ENCODE assay signal across 17 cellular contexts in genomic region chr12:1493781-1494180, GRCh38.
DNase-seq lines count a peak whose midpoint lies in the region; ATAC-seq, FAIRE-seq and TF ChIP-seq lines count a peak whose summit lies in the region.
"Had no signal": no experiment of that assay in that cellular context is flagged by ENCODE, and none has a peak within 500 bp of the region (broad histone marks: within the 10 kb centered on the region; RNA-seq: fewer than 3 reads in every experiment).

No MANE protein-coding gene starts in this region.

- peaks cover 7% of the 10 kb centered on the region for H3K4me1 ChIP-seq in CD8-positive, alpha-beta T cell (ENCODE audit: insufficient read depth, low read length)
- peaks cover 11% of the 10 kb centered on the region for H3K4me1 ChIP-seq in IMR-90 (ENCODE audit: control insufficient read depth, insufficient read depth, low read length)
- no peaks in the 10 kb centered on the region for H3K4me1 ChIP-seq in endothelial cell of umbilical vein (ENCODE audit: control insufficient read depth, extremely low read depth, insufficient read depth, low read length)
- H3K4me1 ChIP-seq in CD8-positive, alpha-beta memory T cell (ENCODE audit: insufficient read depth, low read length) = peaks cover 9% of the 10 kb centered on the region
- H3K4me1 ChIP-seq: Caco-2, HAP-1 had no signal

- no peak for TF ChIP-seq RAD21 in IMR-90 (IDR thresholded peaks at IDR 0.05; ENCODE audit: low read length)

- no peak overlapping the region for H3K56ac ChIP-seq in IMR-90 (ENCODE audit: extremely low read depth, insufficient read depth, low read length)

- H3K27ac ChIP-seq in CD8-positive, alpha-beta T cell (ENCODE audit: low read depth, low read length) = no peak overlapping the region
- H3K27ac ChIP-seq in IMR-90 (ENCODE audit: insufficient read depth, low read length) (no peak overlapping the region), endothelial cell of umbilical vein (ENCODE audit: insufficient read depth, low read depth, low read length) (no peak overlapping the region)
- no peak overlapping the region for H3K27ac ChIP-seq in CD8-positive, alpha-beta memory T cell (ENCODE audit: low read depth, low read length)
- H3K27ac ChIP-seq: BLaER1 treated with 17β-estradiol and CSF1 and Interleukin-3, amounts not matched to agents 10 nM and 100 nM had no signal

- H3K4me3 ChIP-seq in CD8-positive, alpha-beta T cell (ENCODE audit: low read depth, low read length) = no peak overlapping the region
- no peak overlapping the region for H3K4me3 ChIP-seq in IMR-90 (ENCODE audit: insufficient read depth, low read depth, low read length)
- no peak overlapping the region for H3K4me3 ChIP-seq in endothelial cell of umbilical vein (replicated peaks in 1 of 3; ENCODE audit: insufficient read depth in 1 of 3, low read depth in 1 of 3, low read length in 3 of 3)
- H3K4me3 ChIP-seq in CD8-positive, alpha-beta memory T cell (ENCODE audit: low read length) = no peak overlapping the region
- H3K4me3 ChIP-seq: BLaER1 treated with 17β-estradiol and CSF1 and Interleukin-3, amounts not matched to agents 10 nM and 100 nM; HAP-1 had no signal

- peak overlapping the region; percentile 23 for H3K27ac Mint-ChIP-seq in CD8-positive, alpha-beta T cell
- H3K27ac Mint-ChIP-seq in osteocyte (ENCODE audit: unreplicated experiment) = no peak overlapping the region
- peak overlapping the region in 1 of 8 donors; percentile 54 for H3K27ac Mint-ChIP-seq in CD8-positive, alpha-beta memory T cell
- no peak overlapping the region for H3K27ac Mint-ChIP-seq in stimulated activated naive CD8-positive, alpha-beta T cell treated with anti-CD3 and anti-CD28 coated beads, Interleukin-15, amount 100 ng/mL, for 72 hours
- H3K27ac Mint-ChIP-seq: B cell, IgD-negative memory B cell had no signal

- TF ChIP-seq POLR2A in IMR-90 (IDR thresholded peaks at IDR 0.05; ENCODE audit: low read depth, low read length) (no peak), endothelial cell of umbilical vein (IDR thresholded peaks at IDR 0.05; ENCODE audit: low read depth, low read length) (no peak)

- H2BK5ac ChIP-seq in IMR-90 (ENCODE audit: low read depth, low read length, poor library complexity, severe bottlenecking) = no peak overlapping the region

- ATAC-seq in CD8-positive, alpha-beta T cell = no peak
- ATAC-seq in IMR-90 (ENCODE audit: low read depth) = no peak
- ATAC-seq in stimulated activated naive CD8-positive, alpha-beta T cell treated with anti-CD3 and anti-CD28 coated beads, Interleukin-15, amount 100 ng/mL, for 72 hours = no peak

- no peak for TF ChIP-seq CTCF in CD8-positive, alpha-beta T cell (IDR thresholded peaks at IDR 0.05)
- TF ChIP-seq CTCF in IMR-90 (conservative IDR thresholded peaks at IDR 0.05; ENCODE audit: low read depth, low read length) (no peak), endothelial cell of umbilical vein (IDR thresholded peaks at IDR 0.05; ENCODE audit: extremely low read depth in 1 of 2, insufficient read depth in 1 of 2, low read depth in 1 of 2, low read length in 2 of 2) (no peak), osteocyte (IDR thresholded peaks at IDR 0.05) (no peak)

- CTCF ChIA-PET in CD8-positive, alpha-beta T cell (lab: Charles Lee) = no interaction called here
- CTCF ChIA-PET in IMR-90 (lab: Yijun Ruan, JAX) = no interaction called here
- CTCF ChIA-PET in endothelial cell of umbilical vein (lab: Charles Lee) = no interaction called here
- CTCF ChIA-PET in CD8-positive, alpha-beta memory T cell (lab: Charles Lee) = no interaction called here

- dilution Hi-C loops in IMR-90 (cut with HindIII; ENCODE audit: low sequenced_read_pairs, unreplicated experiment) (no loop called here), endothelial cell of umbilical vein (cut with MboI; ENCODE audit: extremely low pct_ligation_motif_present, low sequenced_read_pairs) (no loop called here)

- no peaks in the 10 kb centered on the region for H3K9me3 Mint-ChIP-seq in CD8-positive, alpha-beta T cell
- no peaks in the 10 kb centered on the region for H3K9me3 Mint-ChIP-seq in osteocyte (ENCODE audit: unreplicated experiment)
- no peaks in the 10 kb centered on the region for H3K9me3 Mint-ChIP-seq in CD8-positive, alpha-beta memory T cell
- H3K9me3 Mint-ChIP-seq in stimulated activated naive CD8-positive, alpha-beta T cell treated with anti-CD3 and anti-CD28 coated beads, Interleukin-15, amount 100 ng/mL, for 72 hours = no peaks in the 10 kb centered on the region
- H3K9me3 Mint-ChIP-seq: IgD-negative memory B cell had no signal

- H3K36me3 ChIP-seq in CD8-positive, alpha-beta T cell (ENCODE audit: insufficient read depth, low read length) = no peaks in the 10 kb centered on the region
- H3K36me3 ChIP-seq in IMR-90 (ENCODE audit: control insufficient read depth, insufficient read depth, low read length) (peaks cover 23% of the 10 kb centered on the region), endothelial cell of umbilical vein (ENCODE audit: control insufficient read depth in 2 of 2, extremely low read depth in 1 of 2, insufficient read depth in 2 of 2, low read length in 2 of 2) (peaks cover 0 to 10% of the 10 kb centered on the region in 2 experiments)
- H3K36me3 ChIP-seq in CD8-positive, alpha-beta memory T cell (ENCODE audit: insufficient read depth, low read length) = no peaks in the 10 kb centered on the region

- H3K27me3 ChIP-seq in CD8-positive, alpha-beta T cell (ENCODE audit: insufficient read depth, low read length) = no peaks in the 10 kb centered on the region
- no peaks in the 10 kb centered on the region for H3K27me3 ChIP-seq in IMR-90 (ENCODE audit: control insufficient read depth, insufficient read depth, low read length)
- no peaks in the 10 kb centered on the region for H3K27me3 ChIP-seq in endothelial cell of umbilical vein (ENCODE audit: control insufficient read depth in 2 of 2, insufficient read depth in 2 of 2, low read length in 2 of 2)
- no peaks in the 10 kb centered on the region for H3K27me3 ChIP-seq in CD8-positive, alpha-beta memory T cell (ENCODE audit: insufficient read depth, low read length, poor library complexity, severe bottlenecking)
- H3K27me3 ChIP-seq: BLaER1 treated with 17β-estradiol and CSF1 and Interleukin-3, amounts not matched to agents 10 nM and 100 nM had no signal

- H3K14ac ChIP-seq in IMR-90 (replicated peaks; ENCODE audit: low read depth, low read length) = no peak overlapping the region

- no peak overlapping the region for H2BK15ac ChIP-seq in IMR-90 (ENCODE audit: low read depth, low read length)

- intact Hi-C loops in CD8-positive, alpha-beta T cell (cut with DNase I, micrococcal nuclease) = loop anchor here (1.0 to 5.0 kb wide), 2 partner anchors 39 to 375 kb away; no protein-coding TSS in a partner anchor
- intact Hi-C loops in IMR-90 (cut with micrococcal nuclease) (no loop called here), endothelial cell of umbilical vein (cut with micrococcal nuclease) (no loop called here)

- H2AFZ ChIP-seq in IMR-90 (replicated peaks; ENCODE audit: low read length, poor library complexity) = peak overlapping the region; percentile 15
- no peak overlapping the region for H2AFZ ChIP-seq in endothelial cell of umbilical vein (ENCODE audit: low read depth, low read length)

- H3K9me1 ChIP-seq in IMR-90 (ENCODE audit: insufficient read depth, low read length) = peaks cover 5% of the 10 kb centered on the region
- no peaks in the 10 kb centered on the region for H3K9me1 ChIP-seq in endothelial cell of umbilical vein (replicated peaks; ENCODE audit: control insufficient read depth, extremely low read depth, insufficient read depth, low read length)

- H4K20me1 ChIP-seq in IMR-90 (ENCODE audit: insufficient read depth, low read length) (no peaks in the 10 kb centered on the region), endothelial cell of umbilical vein (replicated peaks; ENCODE audit: control insufficient read depth, extremely low read depth, insufficient read depth, low read length) (no peaks in the 10 kb centered on the region)

- no peak overlapping the region for H3K9ac ChIP-seq in IMR-90 (ENCODE audit: low read depth, low read length)
- H3K9ac ChIP-seq in endothelial cell of umbilical vein (replicated peaks; ENCODE audit: extremely low read depth, insufficient read depth, low read length) = no peak overlapping the region
- H3K9ac ChIP-seq: BLaER1 treated with 17β-estradiol and CSF1 and Interleukin-3, amounts not matched to agents 10 nM and 100 nM had no signal

- H3K4me1 Mint-ChIP-seq in CD8-positive, alpha-beta T cell (ENCODE audit: low read depth) = peaks cover 12% of the 10 kb centered on the region
- peaks cover 38% of the 10 kb centered on the region for H3K4me1 Mint-ChIP-seq in osteocyte (ENCODE audit: unreplicated experiment)
- H3K4me1 Mint-ChIP-seq in CD8-positive, alpha-beta memory T cell = peaks cover 5 to 7% (median 6%) of the 10 kb centered on the region in 3 donors
- peaks cover 7% of the 10 kb centered on the region for H3K4me1 Mint-ChIP-seq in stimulated activated naive CD8-positive, alpha-beta T cell treated with anti-CD3 and anti-CD28 coated beads, Interleukin-15, amount 100 ng/mL, for 72 hours
- H3K4me1 Mint-ChIP-seq: B cell had no signal

- no peak for FAIRE-seq in endothelial cell of umbilical vein (lab: Jason Lieb, UNC)
- FAIRE-seq: D721Med, G401.6, GM12891, GM19239, H1 had no signal

- H2AK5ac ChIP-seq in IMR-90 (ENCODE audit: low read depth, low read length) = no peak overlapping the region

- H2AK9ac ChIP-seq in IMR-90 (replicated peaks; ENCODE audit: low read depth, low read length, poor library complexity) = no peak overlapping the region

- no peak overlapping the region for H3K4me3 Mint-ChIP-seq in CD8-positive, alpha-beta T cell
- H3K4me3 Mint-ChIP-seq in osteocyte (ENCODE audit: unreplicated experiment) = no peak overlapping the region
- H3K4me3 Mint-ChIP-seq in CD8-positive, alpha-beta memory T cell = no peak overlapping the region
- H3K4me3 Mint-ChIP-seq in stimulated activated naive CD8-positive, alpha-beta T cell treated with anti-CD3 and anti-CD28 coated beads, Interleukin-15, amount 100 ng/mL, for 72 hours = no peak overlapping the region
- H3K4me3 Mint-ChIP-seq: B cell, IgD-negative memory B cell had no signal

- peaks cover 0 to 5% of the 10 kb centered on the region in 2 experiments; a peak in 1 of 4 replicates for H3K79me1 ChIP-seq in IMR-90 (ENCODE audit: low read depth in 1 of 2, low read length in 2 of 2)

- H4K8ac ChIP-seq in IMR-90 (ENCODE audit: low read depth in 2 of 2, low read length in 2 of 2) = no peak overlapping the region

- no peak overlapping the region for H3K4ac ChIP-seq in IMR-90 (ENCODE audit: low read depth, low read length)

- BruUV-seq in IMR-90 (replicated peaks; lab: Mats Ljungman, UMichigan) (no TSS peak), endothelial cell of umbilical vein (replicated peaks; lab: Mats Ljungman, UMichigan) (TSS peak; percentile 1)

- H3K23ac ChIP-seq in IMR-90 (ENCODE audit: low read depth, low read length) = no peak overlapping the region

- H3K18ac ChIP-seq in IMR-90 (ENCODE audit: low read depth, low read length) = no peak overlapping the region

- H4K5ac ChIP-seq in IMR-90 (ENCODE audit: low read depth, low read length) = no peak overlapping the region

- H2BK120ac ChIP-seq in IMR-90 (ENCODE audit: low read depth, low read length) = no peak overlapping the region

- WGBS in IMR-90 (ENCODE audit: extremely low coverage in 2 of 2, insufficient read length in 1 of 2), 2 experiments = 80% methylated on average over 1 of the region's 10 CpGs; no CpG with 5 or more reads in 1 of the 2 experiments

- in situ Hi-C loops in IMR-90 (cut with MboI; ENCODE audit: low sequenced_read_pairs) = no loop called here

- H3K9me3 ChIP-seq in CD8-positive, alpha-beta T cell (ENCODE audit: low read length) = no peaks in the 10 kb centered on the region
- H3K9me3 ChIP-seq in IMR-90 (ENCODE audit: control insufficient read depth, insufficient read depth, low read length) = no peaks in the 10 kb centered on the region
- H3K9me3 ChIP-seq in endothelial cell of umbilical vein (replicated peaks; ENCODE audit: control insufficient read depth, insufficient read depth, low read length) = no peaks in the 10 kb centered on the region
- H3K9me3 ChIP-seq in CD8-positive, alpha-beta memory T cell (ENCODE audit: low read length) = no peaks in the 10 kb centered on the region
- H3K9me3 ChIP-seq: BLaER1 treated with 17β-estradiol and CSF1 and Interleukin-3, amounts not matched to agents 10 nM and 100 nM; Caco-2; HAP-1 had no signal

- H3K4me2 ChIP-seq in IMR-90 (ENCODE audit: low read depth, low read length) (no peak overlapping the region), endothelial cell of umbilical vein (ENCODE audit: insufficient read depth, low read length) (no peak overlapping the region)

- H3K79me2 ChIP-seq in endothelial cell of umbilical vein (ENCODE audit: control insufficient read depth, insufficient read depth, low read length) = no peaks in the 10 kb centered on the region

- no peak overlapping the region for H4K91ac ChIP-seq in IMR-90 (ENCODE audit: insufficient read depth, low read depth, low read length)

- H2BK20ac ChIP-seq in IMR-90 (ENCODE audit: low read depth, low read length) = no peak overlapping the region

- H3K36me3 Mint-ChIP-seq in CD8-positive, alpha-beta T cell = peaks cover 40% of the 10 kb centered on the region
- peaks cover 17% of the 10 kb centered on the region for H3K36me3 Mint-ChIP-seq in osteocyte (ENCODE audit: unreplicated experiment)
- H3K36me3 Mint-ChIP-seq in CD8-positive, alpha-beta memory T cell = peaks cover 12 to 33% (median 13%) of the 10 kb centered on the region in 3 donors

- no peaks in the 10 kb centered on the region for H3K27me3 Mint-ChIP-seq in CD8-positive, alpha-beta T cell (ENCODE audit: low read depth)
- no peaks in the 10 kb centered on the region for H3K27me3 Mint-ChIP-seq in osteocyte (ENCODE audit: unreplicated experiment)
- H3K27me3 Mint-ChIP-seq in CD8-positive, alpha-beta memory T cell = no peaks in the 10 kb centered on the region
- no peaks in the 10 kb centered on the region for H3K27me3 Mint-ChIP-seq in stimulated activated naive CD8-positive, alpha-beta T cell treated with anti-CD3 and anti-CD28 coated beads, Interleukin-15, amount 100 ng/mL, for 72 hours
- H3K27me3 Mint-ChIP-seq: B cell, IgD-negative memory B cell had no signal

- POLR2A ChIA-PET in CD8-positive, alpha-beta T cell (lab: Charles Lee) = no interaction called here
- POLR2A ChIA-PET in IMR-90 (lab: Charles Lee; ENCODE audit: unreplicated experiment) (no interaction called here), endothelial cell of umbilical vein (lab: Charles Lee) (no interaction called here)
- POLR2A ChIA-PET in CD8-positive, alpha-beta memory T cell (lab: Charles Lee) = no interaction called here

- DNase-seq in CD8-positive, alpha-beta T cell = no peak
- no peak for DNase-seq in IMR-90
- DNase-seq in endothelial cell of umbilical vein (ENCODE audit: low read depth, low spot score) = no peak
- peak; percentile 69 for DNase-seq in osteocyte (ENCODE audit: extremely low spot score, unreplicated experiment)
- DNase-seq in CD8-positive, alpha-beta memory T cell = no peak
- DNase-seq in activated CD4-positive, alpha-beta T cell treated with anti-CD3 and anti-CD28 coated beads, Interleukin-2, amount 50 U/mL, for 48 hours = no peak
- no peak for DNase-seq in stimulated activated naive CD8-positive, alpha-beta T cell treated with anti-CD3 and anti-CD28 coated beads, Interleukin-15, amount 100 ng/mL, for 72 hours
- DNase-seq: Caco-2 had no signal

Comparison
In these comparisons a context has a peak if more than half of its experiments do, and no peak if none do; other contexts are left out.
1. intact Hi-C loops: an anchor here in CD8-positive, alpha-beta T cell (1.0 to 5.0 kb wide); none called in IMR-90 and endothelial cell of umbilical vein.